Comparison of ENCODE assay signal across 31 cellular contexts in genomic region chr6:118501099-118501498, GRCh38. TPM values are rescaled to one million over a fixed set of nuclear protein-coding genes. Genes with fewer than 3 reads are reported as not detected.
"Had no signal": no experiment of that assay in that cellular context is flagged by ENCODE, and none has a peak within 500 bp of the region (broad histone marks: within the 10 kb centered on the region; RNA-seq: fewer than 3 reads in every experiment).

No MANE protein-coding gene starts in this region.

- H3K4me1 Mint-ChIP-seq: activated CD4-positive, alpha-beta memory T cell treated with anti-CD3 and anti-CD28 coated beads, Interleukin-2, amount 10 ng/mL, durations not matched to agents 7 days and 5 days; activated CD4-positive, alpha-beta T cell treated with anti-CD3 and anti-CD28 coated beads, Interleukin-2, amount 10 ng/mL, durations not matched to agents 7 days and 5 days; neural crest cell; WTC11 had no signal

- H3K4me3 ChIP-seq: psoas muscle, spleen, suprapubic skin, tibial artery had no signal

- H3K4me1 ChIP-seq: parathyroid adenoma, spleen, suprapubic skin had no signal

- DNase-seq: activated CD4-positive, alpha-beta memory T cell treated with anti-CD3 and anti-CD28 coated beads, Interleukin-2, amount 10 ng/mL, durations not matched to agents 7 days and 5 days; activated CD4-positive, alpha-beta T cell treated with anti-CD3 and anti-CD28 coated beads for 1 hour; activated CD4-positive, alpha-beta T cell treated with anti-CD3 and anti-CD28 coated beads, Interleukin-2, amount 10 ng/mL, durations not matched to agents 7 days and 5 days; activated CD8-positive, alpha-beta memory T cell treated with anti-CD3 and anti-CD28 coated beads, Interleukin-2, amount 50 U/mL, for 48 hours; activated gamma-delta T cell; activated naive CD8-positive, alpha-beta T cell treated with anti-CD3 and anti-CD28 coated beads, Interleukin-2, amount 50 U/mL, for 24 hours; activated T-cell treated with anti-CD3 and anti-CD28 coated beads, Interleukin-2, amount 50 U/mL, for 24 hours; effector CD8-positive, alpha-beta T cell; head of caudate nucleus; hypothalamus; immature natural killer cell; naive B cell; occipital lobe; psoas muscle; spleen; stimulated activated naive CD4-positive, alpha-beta T cell; T-helper 17 cell; T1000; tibial artery had no signal

- H3K9me3 ChIP-seq: psoas muscle, suprapubic skin, tibial artery had no signal

- H3K9me3 Mint-ChIP-seq: activated naive CD4-positive, alpha-beta T cell treated with anti-CD3 and anti-CD28 coated beads, Interleukin-2, amount 50 U/mL, for 24 hours; activated naive CD8-positive, alpha-beta T cell treated with anti-CD3 and anti-CD28 coated beads, Interleukin-2, amount 50 U/mL, for 24 hours; activated T-cell treated with anti-CD3 and anti-CD28 coated beads, Interleukin-2, amount 50 U/mL, for 24 hours; immature natural killer cell; neural crest cell had no signal

- H3K27ac ChIP-seq: parathyroid adenoma, psoas muscle, spleen, suprapubic skin, tibial artery had no signal

- H3K27me3 ChIP-seq: spleen, suprapubic skin, tibial artery had no signal

- H3K9ac ChIP-seq: parathyroid adenoma had no signal

- H3K27ac Mint-ChIP-seq: activated CD4-positive, alpha-beta memory T cell treated with anti-CD3 and anti-CD28 coated beads, Interleukin-2, amount 10 ng/mL, durations not matched to agents 7 days and 5 days; activated CD4-positive, alpha-beta T cell treated with anti-CD3 and anti-CD28 coated beads, Interleukin-2, amount 10 ng/mL, durations not matched to agents 7 days and 5 days; activated naive CD4-positive, alpha-beta T cell treated with anti-CD3 and anti-CD28 coated beads, Interleukin-2, amount 50 U/mL, for 24 hours; activated naive CD8-positive, alpha-beta T cell treated with anti-CD3 and anti-CD28 coated beads, Interleukin-2, amount 50 U/mL, for 24 hours; activated T-cell treated with anti-CD3 and anti-CD28 coated beads, Interleukin-2, amount 50 U/mL, for 24 hours; T-helper 17 cell; WTC11 had no signal

- H3K27me3 Mint-ChIP-seq: activated CD4-positive, alpha-beta memory T cell treated with anti-CD3 and anti-CD28 coated beads, Interleukin-2, amount 10 ng/mL, durations not matched to agents 7 days and 5 days; activated CD4-positive, alpha-beta T cell treated with anti-CD3 and anti-CD28 coated beads, Interleukin-2, amount 10 ng/mL, durations not matched to agents 7 days and 5 days; activated naive CD4-positive, alpha-beta T cell treated with anti-CD3 and anti-CD28 coated beads, Interleukin-2, amount 50 U/mL, for 24 hours; activated naive CD8-positive, alpha-beta T cell treated with anti-CD3 and anti-CD28 coated beads, Interleukin-2, amount 50 U/mL, for 24 hours; activated T-cell treated with anti-CD3 and anti-CD28 coated beads, Interleukin-2, amount 50 U/mL, for 24 hours; naive B cell; T-helper 17 cell had no signal

- ATAC-seq: activated naive CD8-positive, alpha-beta T cell treated with anti-CD3 and anti-CD28 coated beads, Interleukin-2, amount 50 U/mL, for 24 hours; left lobe of liver; T-helper 17 cell; WTC11 had no signal

- H3K4me3 Mint-ChIP-seq: activated CD4-positive, alpha-beta memory T cell treated with anti-CD3 and anti-CD28 coated beads, Interleukin-2, amount 10 ng/mL, durations not matched to agents 7 days and 5 days; activated CD4-positive, alpha-beta T cell treated with anti-CD3 and anti-CD28 coated beads, Interleukin-2, amount 10 ng/mL, durations not matched to agents 7 days and 5 days; activated naive CD4-positive, alpha-beta T cell treated with anti-CD3 and anti-CD28 coated beads, Interleukin-2, amount 50 U/mL, for 24 hours; activated naive CD8-positive, alpha-beta T cell treated with anti-CD3 and anti-CD28 coated beads, Interleukin-2, amount 50 U/mL, for 24 hours; activated T-cell treated with anti-CD3 and anti-CD28 coated beads, Interleukin-2, amount 50 U/mL, for 24 hours; immature natural killer cell; mesothelial cell of epicardium; naive B cell; neural crest cell; T-helper 17 cell; WTC11 had no signal

RNA-seq across cellular contexts. Expression of gene PLN, which starts 47.0 kb away (rescaled TPM):
- total RNA-seq: activated CD4-positive, alpha-beta memory T cell treated with anti-CD3 and anti-CD28 coated beads, Interleukin-2, amount 10 ng/mL, durations not matched to agents 7 days and 5 days; activated CD4-positive, alpha-beta T cell treated with anti-CD3 and anti-CD28 coated beads, Interleukin-2, amount 10 ng/mL, durations not matched to agents 7 days and 5 days; bronchial epithelial cell; dermis microvascular lymphatic vessel endothelial cell; endothelial cell of umbilical vein; kidney epithelial cell; lung microvascular endothelial cell; neural crest cell; T-helper 17 cell; WTC11 had no signal
- polyA plus RNA-seq: endothelial cell of umbilical vein had no signal
